In genomic region chr12:10115311-10115710, GRCh38 we compare ENCODE assay signal across 17 cellular contexts. TPM values are rescaled to one million over a fixed set of nuclear protein-coding genes. Genes with fewer than 3 reads are reported as not detected.
DNase-seq lines count a peak whose midpoint lies in the region; ATAC-seq and TF ChIP-seq lines count a peak whose summit lies in the region.
"Had no signal": no experiment of that assay in that cellular context is flagged by ENCODE, and none has a peak within 500 bp of the region (broad histone marks: within the 10 kb centered on the region; RNA-seq: fewer than 3 reads in every experiment).

No MANE protein-coding gene starts in this region.

- H3K27me3 ChIP-seq in neutrophil, result no peaks in the 10 kb centered on the region
- no peaks in the 10 kb centered on the region for H3K27me3 ChIP-seq in testis
- no peaks in the 10 kb centered on the region for H3K27me3 ChIP-seq in CD8-positive, alpha-beta T cell (ENCODE audit: insufficient read depth, low read length)

- H3K27ac ChIP-seq in neutrophil (peak overlapping the region; percentile 13), testis (no peak overlapping the region)
- no peak overlapping the region for H3K27ac ChIP-seq in CD8-positive, alpha-beta T cell (ENCODE audit: low read depth, low read length)

- H3K27me3 Mint-ChIP-seq in CD8-positive, alpha-beta T cell (ENCODE audit: low read depth), result no peaks in the 10 kb centered on the region

- no peak for TF ChIP-seq POLR2A in testis (IDR thresholded peaks at IDR 0.05)

- no peak for ATAC-seq in CD8-positive, alpha-beta T cell
- no peak for ATAC-seq in HG02610 (IDR thresholded peaks at IDR 0.05; ENCODE audit: unreplicated experiment)

- H3K36me3 Mint-ChIP-seq in CD8-positive, alpha-beta T cell, result no peaks in the 10 kb centered on the region

- intact Hi-C loops in testis (cut with DNase I; ENCODE audit: low total_unique reads), result no loop called here
- intact Hi-C loops in CD8-positive, alpha-beta T cell (cut with DNase I, micrococcal nuclease), result no loop called here

- POLR2A ChIA-PET in CD8-positive, alpha-beta T cell (lab: Charles Lee), result interaction anchor here (0.7 kb wide), 1 partner anchor 13 kb away, joined by 3 read pairs; no protein-coding TSS in a partner anchor

- peaks cover 7% of the 10 kb centered on the region for H3K9me3 Mint-ChIP-seq in CD8-positive, alpha-beta T cell

- peaks cover 47% of the 10 kb centered on the region for H3K36me3 ChIP-seq in neutrophil
- H3K36me3 ChIP-seq in testis (ENCODE audit: low read depth, missing control alignments), result no peaks in the 10 kb centered on the region
- H3K36me3 ChIP-seq in CD8-positive, alpha-beta T cell (ENCODE audit: insufficient read depth, low read length), result no peaks in the 10 kb centered on the region

- H3K4me1 Mint-ChIP-seq in CD8-positive, alpha-beta T cell (ENCODE audit: low read depth), result no peaks in the 10 kb centered on the region
- H3K4me1 Mint-ChIP-seq: CD4-positive, alpha-beta memory T cell had no signal

- CTCF ChIA-PET in CD8-positive, alpha-beta T cell (lab: Charles Lee), result no interaction called here

- DNase-seq in NCI-H146 treated with DMSO at 0.1 percent for 48 hours (lab: John Stamatoyannopoulos, UW; ENCODE audit: unreplicated experiment) (peak; percentile 37), testis (no peak)
- DNase-seq in CD8-positive, alpha-beta T cell, result no peak
- no peak for DNase-seq in activated CD8-positive, alpha-beta memory T cell treated with anti-CD3 and anti-CD28 coated beads, Interleukin-2, amount 50 U/mL, for 4 hours
- DNase-seq: C1 segment of cervical spinal cord; Caco-2; CD4-positive, alpha-beta memory T cell; DMS153; DND-41; H7; HCEC 1CT had no signal

- no peak overlapping the region for H3K4me3 Mint-ChIP-seq in CD8-positive, alpha-beta T cell
- H3K4me3 Mint-ChIP-seq: CD4-positive, alpha-beta memory T cell had no signal

- H3K4me1 ChIP-seq in neutrophil (ENCODE audit: control insufficient read depth in 1 of 2, insufficient read depth in 1 of 2, low read depth in 1 of 2, low read length in 1 of 2) (peaks cover 11 to 12% of the 10 kb centered on the region in 2 experiments), testis (no peaks in the 10 kb centered on the region)
- no peaks in the 10 kb centered on the region for H3K4me1 ChIP-seq in CD8-positive, alpha-beta T cell (ENCODE audit: insufficient read depth, low read length)
- H3K4me1 ChIP-seq: Caco-2 had no signal

- no peak overlapping the region for H3K27ac Mint-ChIP-seq in CD8-positive, alpha-beta T cell
- H3K27ac Mint-ChIP-seq: CD4-positive, alpha-beta memory T cell had no signal

- TF ChIP-seq CTCF in neutrophil (IDR thresholded peaks at IDR 0.05), result no peak
- TF ChIP-seq CTCF in testis (IDR thresholded peaks at IDR 0.05), result no peak
- TF ChIP-seq CTCF in CD8-positive, alpha-beta T cell (IDR thresholded peaks at IDR 0.05), result no peak

- H3K4me3 ChIP-seq in neutrophil (ENCODE audit: low read depth in 1 of 2, low read length in 1 of 2), result no peak overlapping the region
- H3K4me3 ChIP-seq in testis, result peak overlapping the region; percentile 1 to 22
- H3K4me3 ChIP-seq in CD8-positive, alpha-beta T cell (ENCODE audit: low read depth, low read length), result no peak overlapping the region

- WGBS in testis, 2 donors, result 58 to 73% methylated on average over 15 of the region's 15 CpGs

- H3K9me3 ChIP-seq in neutrophil, result no peaks in the 10 kb centered on the region
- no peaks in the 10 kb centered on the region for H3K9me3 ChIP-seq in testis
- H3K9me3 ChIP-seq in CD8-positive, alpha-beta T cell (ENCODE audit: low read length), result no peaks in the 10 kb centered on the region
- H3K9me3 ChIP-seq: Caco-2 had no signal

RNA-seq across cellular contexts. Expression of gene CLEC7A, which starts 14.7 kb away (rescaled TPM):
- total RNA-seq in testis, result 1 to 10 TPM; 1.9 to 4.4 TPM
- polyA plus RNA-seq in testis (ENCODE audit: insufficient read depth, low read depth, low replicate concordance), result 4.8 TPM
- total RNA-seq in CD8-positive, alpha-beta T cell, result under 1 TPM in 1 of 2 experiments, not detected in 1; 0.92 TPM
- total RNA-seq: A172, Caco-2 had no signal
- polyA plus RNA-seq: BJ had no signal

RNA-seq across cellular contexts. Expression of gene CLEC1A, which starts 16.5 kb away (rescaled TPM):
- 1 to 10 TPM; 2.7 to 3.2 TPM for total RNA-seq in testis
- 2.9 TPM for polyA plus RNA-seq in testis (ENCODE audit: insufficient read depth, low read depth, low replicate concordance)
- total RNA-seq in CD8-positive, alpha-beta T cell, result not detected
- total RNA-seq: A172; A673; Caco-2; CD4-positive, alpha-beta memory T cell; H1; H7 had no signal
- polyA plus RNA-seq: CD4-positive, alpha-beta memory T cell had no signal

RNA-seq across cellular contexts. Expression of gene OLR1, which starts 56.6 kb away (rescaled TPM):
- total RNA-seq in testis, result 1 to 10 TPM in 1 of 2 donors, under 1 TPM in 1; 0.87 to 2.5 TPM
- 5.9 TPM for polyA plus RNA-seq in testis (ENCODE audit: insufficient read depth, low read depth, low replicate concordance)
- total RNA-seq in CD8-positive, alpha-beta T cell, result not detected
- total RNA-seq: A673, H1, H7 had no signal
- polyA plus RNA-seq: CD4-positive, alpha-beta memory T cell; H1 had no signal

Comparison
In these comparisons a context has a peak if more than half of its experiments do, and no peak if none do; other contexts are left out.
1. H3K4me3 ChIP-seq: peak in testis (2 of 2); none in neutrophil (0 of 2) and CD8-positive, alpha-beta T cell (single experiment).